Comparison of ENCODE assay signal across 33 cellular contexts in the genomic region with DNA sequence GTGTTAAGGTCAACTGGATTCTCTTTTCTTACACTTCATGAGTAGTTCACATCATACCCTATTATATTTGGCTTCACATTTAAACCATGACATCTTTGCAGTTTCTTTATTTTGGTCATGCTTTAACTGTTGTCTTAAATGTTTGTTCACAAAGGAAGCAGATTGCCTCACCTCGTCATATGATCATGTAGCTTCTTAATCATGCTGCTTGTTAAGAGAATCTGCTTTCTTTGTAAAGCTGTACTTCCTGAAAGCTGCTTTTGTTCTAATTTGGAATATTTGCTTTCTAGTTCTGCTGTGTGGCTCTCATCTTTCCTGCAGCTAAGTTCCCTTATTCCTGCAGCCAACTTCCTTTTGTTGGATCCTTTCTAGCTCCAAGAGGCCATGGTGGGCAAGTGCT.
"Had no signal": no experiment of that assay in that cellular context is flagged by ENCODE, and none has a peak within 500 bp of the region (broad histone marks: within the 10 kb centered on the region; RNA-seq: fewer than 3 reads in every experiment).

No MANE protein-coding gene starts in this region.

- H3K4me1 ChIP-seq: gastroesophageal sphincter, prostate gland, sigmoid colon, vagina had no signal

- H3K4me3 Mint-ChIP-seq: activated CD4-positive, alpha-beta memory T cell treated with anti-CD3 and anti-CD28 coated beads, Interleukin-2, amount 10 ng/mL, durations not matched to agents 7 days and 5 days; activated CD4-positive, alpha-beta T cell treated with anti-CD3 and anti-CD28 coated beads, Interleukin-2, amount 10 ng/mL, durations not matched to agents 7 days and 5 days; immature natural killer cell; mesothelial cell of epicardium; naive B cell; stimulated activated memory B cell treated with anti-CD40 and anti-IgM and Interleukin-4, amounts not matched to agents 10 μg/mL and 1 μg/mL and 100 μg/mL, for 72 hours; stimulated activated naive CD8-positive, alpha-beta T cell treated with anti-CD3 and anti-CD28 coated beads, Interleukin-15, amount 100 ng/mL, for 72 hours; type B pancreatic cell; WTC11 had no signal

- H3K36me3 Mint-ChIP-seq: immature natural killer cell; mesothelial cell of epicardium; stimulated activated memory B cell treated with anti-CD40 and anti-IgM and Interleukin-4, amounts not matched to agents 10 μg/mL and 1 μg/mL and 100 μg/mL, for 72 hours; type B pancreatic cell; WTC11 had no signal

- H3K36me3 ChIP-seq: cardiac muscle cell, gastroesophageal sphincter, pancreas, prostate gland, sigmoid colon, vagina had no signal

- H3K9me3 Mint-ChIP-seq: activated CD4-positive, alpha-beta memory T cell treated with anti-CD3 and anti-CD28 coated beads, Interleukin-2, amount 10 ng/mL, durations not matched to agents 7 days and 5 days had no signal

- H3K9me3 ChIP-seq: pancreas, prostate gland, vagina had no signal

- H3K27me3 ChIP-seq: sigmoid colon, vagina had no signal

- ATAC-seq: activated naive CD4-positive, alpha-beta T cell treated with anti-CD3 and anti-CD28 coated beads, Interleukin-2, amount 50 U/mL, for 72 hours; gastroesophageal sphincter; pancreas; stimulated activated memory B cell treated with anti-CD40 and anti-IgM and Interleukin-4, amounts not matched to agents 10 μg/mL and 1 μg/mL and 100 μg/mL, for 72 hours; stimulated activated naive CD8-positive, alpha-beta T cell treated with anti-CD3 and anti-CD28 coated beads, Interleukin-15, amount 100 ng/mL, for 72 hours; WTC11 had no signal

- H3K4me1 Mint-ChIP-seq: immature natural killer cell; naive B cell; stimulated activated memory B cell treated with anti-CD40 and anti-IgM and Interleukin-4, amounts not matched to agents 10 μg/mL and 1 μg/mL and 100 μg/mL, for 72 hours had no signal

- H3K27ac ChIP-seq: cardiac muscle cell, coronary artery, dorsolateral prefrontal cortex, gastroesophageal sphincter, pancreas, prostate gland, sigmoid colon, vagina had no signal

- H3K4me2 ChIP-seq: smooth muscle cell had no signal

- H3K4me3 ChIP-seq: cardiac muscle cell, coronary artery, dorsolateral prefrontal cortex, gastroesophageal sphincter, pancreas, prostate gland, sigmoid colon, smooth muscle cell, vagina had no signal

- DNase-seq: activated CD4-positive, alpha-beta memory T cell treated with anti-CD3 and anti-CD28 coated beads, Interleukin-2, amount 10 ng/mL, durations not matched to agents 7 days and 5 days; activated CD4-positive, alpha-beta T cell treated with anti-CD3 and anti-CD28 coated beads for 1 hour; activated CD4-positive, alpha-beta T cell treated with anti-CD3 and anti-CD28 coated beads, Interleukin-2, amount 10 ng/mL, durations not matched to agents 7 days and 5 days; activated naive CD4-positive, alpha-beta T cell; activated T-cell treated with anti-CD3 and anti-CD28 coated beads, Interleukin-2, amount 50 U/mL, for 48 hours; anterior cingulate cortex; cerebellar nuclear complex; dorsolateral prefrontal cortex; effector memory CD4-positive, alpha-beta T cell; hippocampal formation; immature natural killer cell; naive B cell; nucleus accumbens; pancreas; sigmoid colon; stimulated activated CD4-positive, alpha-beta T cell treated with anti-CD3 and anti-CD28 coated beads, Interleukin-1b, Interleukin-23, amount 100 ng/mL, for 48 hours; stimulated activated CD4-positive, alpha-beta T cell treated with anti-CD3 and anti-CD28 coated beads, Interleukin-4, amount 100 ng/mL, for 4 hours; stimulated activated CD8-positive, alpha-beta memory T cell treated with anti-CD3 and anti-CD28 coated beads, Interleukin-4, amount 100 ng/mL, for 48 hours; stimulated activated naive CD8-positive, alpha-beta T cell treated with anti-CD3 and anti-CD28 coated beads, Interleukin-15, amount 100 ng/mL, for 72 hours; substantia nigra; T-helper 2 cell had no signal

- H3K27ac Mint-ChIP-seq: activated CD4-positive, alpha-beta memory T cell treated with anti-CD3 and anti-CD28 coated beads, Interleukin-2, amount 10 ng/mL, durations not matched to agents 7 days and 5 days; activated CD4-positive, alpha-beta T cell treated with anti-CD3 and anti-CD28 coated beads, Interleukin-2, amount 10 ng/mL, durations not matched to agents 7 days and 5 days; activated naive CD4-positive, alpha-beta T cell treated with anti-CD3 and anti-CD28 coated beads, Interleukin-2, amount 50 U/mL, for 72 hours; activated T-helper 2 cell treated with anti-CD3 and anti-CD28 coated beads, Interferon-gamma antibody, Interleukin-2, Interleukin-4, amounts not matched to agents 10 μg/mL and 5 μg/mL and 100 μg/mL, durations not matched to agents 14 hours and 24 hours and 36 hours; immature natural killer cell; mesothelial cell of epicardium; naive B cell; stimulated activated memory B cell treated with anti-CD40 and anti-IgM and Interleukin-4, amounts not matched to agents 10 μg/mL and 1 μg/mL and 100 μg/mL, for 72 hours; stimulated activated naive CD8-positive, alpha-beta T cell treated with anti-CD3 and anti-CD28 coated beads, Interleukin-15, amount 100 ng/mL, for 72 hours; type B pancreatic cell; WTC11 had no signal
